Comparison of ENCODE assay signal across 33 cellular contexts in the genomic region with DNA sequence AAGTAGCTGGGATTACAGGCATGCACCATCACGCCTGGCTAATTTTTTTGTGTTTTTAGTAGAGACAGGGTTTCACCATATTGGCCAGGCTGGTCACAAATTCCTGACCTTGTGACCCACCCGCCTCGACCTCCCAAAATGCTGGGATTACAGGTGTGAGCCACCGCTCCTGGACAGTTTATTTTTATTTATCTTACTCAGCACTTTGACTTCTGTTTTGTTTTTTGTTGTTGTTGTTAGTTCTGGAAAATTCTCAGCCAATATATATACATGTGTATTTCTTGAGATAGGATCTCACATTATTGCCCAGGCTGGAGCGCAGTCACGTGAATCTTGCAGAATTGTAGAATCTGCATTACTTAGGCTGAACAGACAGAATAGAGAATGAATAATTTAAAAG.
"Had no signal": no experiment of that assay in that cellular context is flagged by ENCODE, and none has a peak within 500 bp of the region (broad histone marks: within the 10 kb centered on the region; RNA-seq: fewer than 3 reads in every experiment).

No MANE protein-coding gene starts in this region.

- H3K4me1 ChIP-seq: adrenal gland, ascending aorta, body of pancreas, breast epithelium had no signal

- H3K4me3 ChIP-seq: adrenal gland, ascending aorta, body of pancreas, breast epithelium, cardiac muscle cell had no signal

- FAIRE-seq: astrocyte, bronchial epithelial cell, colon had no signal

- H3K36me3 ChIP-seq: adrenal gland, ascending aorta, brain microvascular endothelial cell, breast epithelium, cardiac muscle cell had no signal

- H3K27me3 ChIP-seq: adrenal gland, ascending aorta, body of pancreas, brain microvascular endothelial cell, breast epithelium, cardiac muscle cell had no signal

- H3K27ac ChIP-seq: adrenal gland, ascending aorta, body of pancreas, brain microvascular endothelial cell, breast epithelium, cardiac muscle cell had no signal

- H3K9me3 ChIP-seq: adrenal gland, ascending aorta, body of pancreas, breast epithelium had no signal

- DNase-seq: activated effector memory CD4-positive, alpha-beta T cell treated with anti-CD3 and anti-CD28 coated beads, Interleukin-2, amount 50 U/mL, for 16 hours; activated effector memory CD4-positive, alpha-beta T cell treated with Interleukin-2 at 50 U/mL for 16 hours; activated gamma-delta T cell; activated gamma-delta T cell treated with Interleukin-2 at 50 U/mL for 16 hours; activated naive CD4-positive, alpha-beta T cell; activated naive CD4-positive, alpha-beta T cell treated with anti-CD3 and anti-CD28 coated beads for 36 hours; activated naive CD4-positive, alpha-beta T cell treated with anti-CD3 and anti-CD28 coated beads, Interleukin-2, amount 10 ng/mL, durations not matched to agents 7 days and 5 days; activated naive CD4-positive, alpha-beta T cell treated with anti-CD3 and anti-CD28 coated beads, Interleukin-2, amount 50 U/mL, for 16 hours; activated naive CD4-positive, alpha-beta T cell treated with Interleukin-2 at 50 U/mL for 16 hours; activated naive CD8-positive, alpha-beta T cell treated with anti-CD3 and anti-CD28 coated beads for 36 hours; activated naive CD8-positive, alpha-beta T cell treated with anti-CD3 and anti-CD28 coated beads, Interleukin-2, amount 10 ng/mL, durations not matched to agents 7 days and 5 days; activated naive CD8-positive, alpha-beta T cell treated with anti-CD3 and anti-CD28 coated beads, Interleukin-2, amount 50 U/mL, for 24 hours; activated T-cell treated with anti-CD3 and anti-CD28 coated beads, Interleukin-2, amount 50 U/mL, for 4 hours; activated T-cell treated with anti-CD3 and anti-CD28 coated beads, Interleukin-2, amount 50 U/mL, for 48 hours; activated T-cell treated with anti-CD3 and anti-CD28 coated beads, Interleukin-2, amount 50 U/mL, for 72 hours; adrenal gland; amniotic stem cell; amygdala; anterior cingulate cortex; aorta; body of pancreas; brain microvascular endothelial cell; caudate nucleus; central memory CD4-positive, alpha-beta T cell; cerebellar nuclear complex had no signal

- ATAC-seq: activated naive CD4-positive, alpha-beta T cell treated with anti-CD3 and anti-CD28 coated beads, Interleukin-2, amount 50 U/mL, for 72 hours; activated naive CD8-positive, alpha-beta T cell treated with anti-CD3 and anti-CD28 coated beads, Interleukin-2, amount 50 U/mL, for 24 hours; activated T-cell treated with anti-CD3 and anti-CD28 coated beads, Interleukin-2, amount 50 U/mL, for 4 hours; activated T-cell treated with anti-CD3 and anti-CD28 coated beads, Interleukin-2, amount 50 U/mL, for 72 hours; activated T-helper 17 cell treated with anti-CD3 and anti-CD28 coated beads, Interleukin-2, amount 50 U/mL, for 72 hours; body of pancreas had no signal
